Comparison of ENCODE assay signal across 9 cellular contexts in genomic region chr11:5625281-5625680, GRCh38. TPM values are rescaled to one million over a fixed set of nuclear protein-coding genes. Genes with fewer than 3 reads are reported as not detected.
DNase-seq lines count a peak whose midpoint lies in the region; TF ChIP-seq lines count a peak whose summit lies in the region.
"Had no signal": no experiment of that assay in that cellular context is flagged by ENCODE, and none has a peak within 500 bp of the region (broad histone marks: within the 10 kb centered on the region; RNA-seq: fewer than 3 reads in every experiment).

No MANE protein-coding gene starts in this region.

- H3K36me3 Mint-ChIP-seq in MCF 10A (ENCODE audit: insufficient read depth, unreplicated experiment) (peaks cover 5% of the 10 kb centered on the region), mesothelial cell of epicardium (peaks cover 6% of the 10 kb centered on the region)

- intact Hi-C loops in cardiac septum (cut with DNase I): loop anchor here (10.0 kb wide), 1 partner anchor 60 kb away; the partner anchor contains the start of genes TRIM22 and TRIM5
- intact Hi-C loops in MCF 10A (cut with micrococcal nuclease): loop anchor here (2.0 kb wide), 1 partner anchor 60 kb away; the partner anchor contains the start of gene TRIM5
- intact Hi-C loops in vagina (cut with DNase I): no loop called here

- in situ Hi-C loops in HAP-1 (cut with MboI; ENCODE audit: low sequenced_read_pairs): no loop called here

- H3K4me3 ChIP-seq in cardiac muscle cell (peak overlapping the region; percentile 24), vagina (peak overlapping the region; percentile 51 to 59), HAP-1 (no peak overlapping the region)

- no TSS peak for BruUV-seq in MCF 10A (replicated peaks; lab: Mats Ljungman, UMichigan)

- H3K4me1 ChIP-seq in cardiac muscle cell (ENCODE audit: low read depth) (peaks cover 27% of the 10 kb centered on the region), vagina (peaks cover 36% of the 10 kb centered on the region), HAP-1 (no peaks in the 10 kb centered on the region)

- DNase-seq in cardiac muscle cell (ENCODE audit: low read depth in 1 of 2, low spot score in 1 of 2) (peak in 1 of 2 donors; percentile 5), cardiac septum (ENCODE audit: low spot score) (no peak), MCF 10A (ENCODE audit: unreplicated experiment) (no peak), mesothelial cell of epicardium (ENCODE audit: low spot score in 2 of 2, unreplicated experiment in 2 of 2) (no peak), vagina (ENCODE audit: extremely low spot score in 2 of 2) (no peak), NCI-H446 (lab: John Stamatoyannopoulos, UW) (no peak), HAP-1 (ENCODE audit: low spot score in 2 of 2) (no peak), DMS53 treated with DMSO at 0.1 percent for 48 hours (lab: John Stamatoyannopoulos, UW; ENCODE audit: unreplicated experiment) (no peak)

- TF ChIP-seq CTCF in cardiac muscle cell (IDR thresholded peaks at IDR 0.05; ENCODE audit: low read depth, low read length) (no peak), MCF 10A (IDR thresholded peaks at IDR 0.05; ENCODE audit: unreplicated experiment) (no peak), mesothelial cell of epicardium (IDR thresholded peaks at IDR 0.05; ENCODE audit: unreplicated experiment) (no peak), vagina (IDR thresholded peaks at IDR 0.05) (no peak)

- TF ChIP-seq POLR2A in vagina (IDR thresholded peaks at IDR 0.05): no peak

- H3K9me3 Mint-ChIP-seq in MCF 10A (ENCODE audit: unreplicated experiment) (no peaks in the 10 kb centered on the region), mesothelial cell of epicardium (peaks cover 2% of the 10 kb centered on the region)

- H3K27ac ChIP-seq in cardiac muscle cell (no peak overlapping the region), vagina (peak overlapping the region; percentile 71)

- no peaks in the 10 kb centered on the region for H3K36me3 ChIP-seq in cardiac muscle cell
- no peaks in the 10 kb centered on the region for H3K36me3 ChIP-seq in vagina
- no peaks in the 10 kb centered on the region for H3K36me3 ChIP-seq in HAP-1 (replicated peaks)

- H3K4me3 Mint-ChIP-seq in MCF 10A (ENCODE audit: unreplicated experiment): peak overlapping the region; percentile 81
- peak overlapping the region; percentile 75 for H3K4me3 Mint-ChIP-seq in mesothelial cell of epicardium

- H3K27ac Mint-ChIP-seq in MCF 10A (ENCODE audit: low read depth, unreplicated experiment): peak overlapping the region; percentile 57
- H3K27ac Mint-ChIP-seq in mesothelial cell of epicardium: peak overlapping the region; percentile 63

- H3K27me3 Mint-ChIP-seq in MCF 10A (ENCODE audit: insufficient read depth, unreplicated experiment) (no peaks in the 10 kb centered on the region), mesothelial cell of epicardium (ENCODE audit: low read depth) (no peaks in the 10 kb centered on the region)

- H3K9me3 ChIP-seq in cardiac muscle cell (ENCODE audit: low read depth): no peaks in the 10 kb centered on the region
- H3K9me3 ChIP-seq in vagina: no peaks in the 10 kb centered on the region
- H3K9me3 ChIP-seq in HAP-1: no peaks in the 10 kb centered on the region

- POLR2A ChIA-PET in MCF 10A (lab: Yijun Ruan, JAX): interaction anchor here (0.7 to 1.7 kb wide), 2 partner anchors 19 to 65 kb away, joined by 5 to 12 read pairs; partner anchors contain the start of gene TRIM22

- CTCF ChIA-PET in MCF 10A (lab: Yijun Ruan, JAX): interaction anchor here (2.0 kb wide), 1 partner anchor 59 kb away, joined by 5 read pairs; the partner anchor contains the start of gene TRIM5

- peaks cover 30% of the 10 kb centered on the region for H3K4me1 Mint-ChIP-seq in MCF 10A (ENCODE audit: insufficient read depth, unreplicated experiment)
- H3K4me1 Mint-ChIP-seq in mesothelial cell of epicardium: peaks cover 36% of the 10 kb centered on the region

- no peaks in the 10 kb centered on the region for H3K27me3 ChIP-seq in cardiac muscle cell
- no peaks in the 10 kb centered on the region for H3K27me3 ChIP-seq in vagina
- no peaks in the 10 kb centered on the region for H3K27me3 ChIP-seq in HAP-1 (ENCODE audit: low read depth)

RNA-seq across cellular contexts. Expression of gene TRIM34, which starts 0.5 kb away (rescaled TPM):
- total RNA-seq in cardiac muscle cell (0.81 and 2.4 TPM in 2 replicates), cardiac septum (2.3 TPM), MCF 10A (2022) (0.96 and 2.1 TPM in 2 replicates), mesothelial cell of epicardium (5.0 to 7.1 TPM (median 5.1 TPM) in 3 replicates), vagina (6.9 TPM)
- 1.6 and 2.4 TPM in 2 replicates for polyA plus RNA-seq in cardiac muscle cell

RNA-seq across cellular contexts. Expression of gene TRIM6, which starts 28.8 kb away (rescaled TPM):
- total RNA-seq in cardiac muscle cell: 5.5 and 11.4 TPM in 2 replicates
- polyA plus RNA-seq in cardiac muscle cell: 4.3 and 10.8 TPM in 2 replicates
- total RNA-seq in cardiac septum: 0.46 TPM
- 0.74 and 0.75 TPM in 2 replicates for total RNA-seq in MCF 10A (2022)
- total RNA-seq in mesothelial cell of epicardium: 13.4 to 14.6 TPM (median 14.0 TPM) in 3 replicates
- 3.9 TPM for total RNA-seq in vagina

RNA-seq across cellular contexts. Expression of gene OR52B6, which starts 44.6 kb away (rescaled TPM):
- not detected in 2 replicates for total RNA-seq in cardiac muscle cell
- 0.52 TPM in 1 of 2 replicates, not detected in the other for polyA plus RNA-seq in cardiac muscle cell
- not detected for total RNA-seq in cardiac septum
- total RNA-seq in MCF 10A (2022): not detected in 2 replicates
- total RNA-seq in mesothelial cell of epicardium: not detected in 3 replicates
- not detected for total RNA-seq in vagina
- total RNA-seq: M059J had no signal

RNA-seq across cellular contexts. Expression of gene TRIM5, which starts 59.6 kb away (rescaled TPM):
- 13.4 and 18.0 TPM in 2 replicates for total RNA-seq in cardiac muscle cell
- polyA plus RNA-seq in cardiac muscle cell: 12.6 and 19.9 TPM in 2 replicates
- 6.4 TPM for total RNA-seq in cardiac septum
- 27.9 and 28.6 TPM in 2 replicates for total RNA-seq in MCF 10A (2022)
- total RNA-seq in mesothelial cell of epicardium: 67.0 to 74.0 TPM (median 68.5 TPM) in 3 replicates
- 20.4 TPM for total RNA-seq in vagina
